Comparison of ENCODE assay signal across 1 cellular context in the genomic region with DNA sequence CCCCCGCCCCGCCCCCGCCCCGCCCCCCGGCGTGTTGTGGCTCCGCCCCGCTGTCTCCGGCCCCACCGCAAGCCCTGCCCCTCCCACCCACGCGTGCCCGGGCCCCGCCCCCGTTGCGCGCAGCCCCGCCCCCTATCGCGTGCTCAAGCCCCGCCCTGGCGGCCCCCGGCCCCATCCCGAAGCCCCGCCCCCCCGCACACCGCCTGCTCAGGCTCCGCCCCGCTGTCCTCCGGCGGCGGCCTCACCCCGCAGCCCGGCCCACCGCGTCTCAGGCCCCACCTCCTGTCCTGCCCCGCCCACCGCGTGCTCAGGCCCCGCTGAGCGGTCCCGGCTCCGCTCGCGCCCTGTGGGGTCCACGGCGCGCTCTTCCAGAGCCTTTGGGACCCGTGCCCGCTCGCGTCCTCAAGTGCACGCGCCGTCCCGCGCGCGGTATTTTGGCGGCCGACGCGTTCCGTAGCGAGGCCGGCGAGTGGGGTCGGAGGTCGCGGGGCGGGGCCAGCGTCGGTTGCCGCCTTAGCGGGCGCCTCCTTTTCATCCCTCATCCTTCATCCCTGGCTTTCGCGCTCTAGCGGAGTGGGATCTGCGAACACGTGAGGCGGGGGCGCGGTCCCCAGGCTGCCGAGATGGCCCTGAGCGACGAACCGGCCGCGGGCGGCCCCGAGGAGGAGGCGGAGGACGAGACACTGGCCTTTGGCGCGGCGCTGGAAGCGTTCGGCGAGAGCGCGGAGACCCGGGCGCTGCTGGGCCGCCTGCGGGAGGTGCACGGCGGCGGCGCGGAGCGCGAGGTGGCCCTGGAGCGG.
A peak's percentile ranks its signal among the peaks of the same experiment; 100 is the strongest.
TF ChIP-seq lines count a peak whose summit lies in the region.

A gene (plus strand): TSS at position 495 of the 800 bp plus-strand sequence. CDS start 129 bp downstream, at position 624.

TF ChIP-seq in HepG2, 621 proteins besides CTCF, POLR2A, EP300 and RAD21 (continued from another document and continues in another):
- TF ChIP-seq, protein P1, sequence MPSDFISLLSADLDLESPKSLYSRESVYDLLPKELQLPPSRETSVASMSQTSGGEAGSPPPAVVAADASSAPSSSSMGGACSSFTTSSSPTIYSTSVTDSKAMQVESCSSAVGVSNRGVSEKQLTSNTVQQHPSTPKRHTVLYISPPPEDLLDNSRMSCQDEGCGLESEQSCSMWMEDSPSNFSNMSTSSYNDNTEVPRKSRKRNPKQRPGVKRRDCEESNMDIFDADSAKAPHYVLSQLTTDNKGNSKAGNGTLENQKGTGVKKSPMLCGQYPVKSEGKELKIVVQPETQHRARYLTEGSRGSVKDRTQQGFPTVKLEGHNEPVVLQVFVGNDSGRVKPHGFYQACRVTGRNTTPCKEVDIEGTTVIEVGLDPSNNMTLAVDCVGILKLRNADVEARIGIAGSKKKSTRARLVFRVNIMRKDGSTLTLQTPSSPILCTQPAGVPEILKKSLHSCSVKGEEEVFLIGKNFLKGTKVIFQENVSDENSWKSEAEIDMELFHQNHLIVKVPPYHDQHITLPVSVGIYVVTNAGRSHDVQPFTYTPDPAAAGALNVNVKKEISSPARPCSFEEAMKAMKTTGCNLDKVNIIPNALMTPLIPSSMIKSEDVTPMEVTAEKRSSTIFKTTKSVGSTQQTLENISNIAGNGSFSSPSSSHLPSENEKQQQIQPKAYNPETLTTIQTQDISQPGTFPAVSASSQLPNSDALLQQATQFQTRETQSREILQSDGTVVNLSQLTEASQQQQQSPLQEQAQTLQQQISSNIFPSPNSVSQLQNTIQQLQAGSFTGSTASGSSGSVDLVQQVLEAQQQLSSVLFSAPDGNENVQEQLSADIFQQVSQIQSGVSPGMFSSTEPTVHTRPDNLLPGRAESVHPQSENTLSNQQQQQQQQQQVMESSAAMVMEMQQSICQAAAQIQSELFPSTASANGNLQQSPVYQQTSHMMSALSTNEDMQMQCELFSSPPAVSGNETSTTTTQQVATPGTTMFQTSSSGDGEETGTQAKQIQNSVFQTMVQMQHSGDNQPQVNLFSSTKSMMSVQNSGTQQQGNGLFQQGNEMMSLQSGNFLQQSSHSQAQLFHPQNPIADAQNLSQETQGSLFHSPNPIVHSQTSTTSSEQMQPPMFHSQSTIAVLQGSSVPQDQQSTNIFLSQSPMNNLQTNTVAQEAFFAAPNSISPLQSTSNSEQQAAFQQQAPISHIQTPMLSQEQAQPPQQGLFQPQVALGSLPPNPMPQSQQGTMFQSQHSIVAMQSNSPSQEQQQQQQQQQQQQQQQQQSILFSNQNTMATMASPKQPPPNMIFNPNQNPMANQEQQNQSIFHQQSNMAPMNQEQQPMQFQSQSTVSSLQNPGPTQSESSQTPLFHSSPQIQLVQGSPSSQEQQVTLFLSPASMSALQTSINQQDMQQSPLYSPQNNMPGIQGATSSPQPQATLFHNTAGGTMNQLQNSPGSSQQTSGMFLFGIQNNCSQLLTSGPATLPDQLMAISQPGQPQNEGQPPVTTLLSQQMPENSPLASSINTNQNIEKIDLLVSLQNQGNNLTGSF (CRISPR knock-in tag; IDR thresholded peaks at IDR 0.05) = peak; percentile 77; the same call in 1 of the 2 replicates
- no peak for TF ChIP-seq ZSCAN30 (CRISPR knock-in tag; IDR thresholded peaks at IDR 0.05)
- TF ChIP-seq NBN (conservative IDR thresholded peaks at IDR 0.05) = no peak
- TF ChIP-seq NCOA5 (CRISPR knock-in tag; IDR thresholded peaks at IDR 0.05) = no peak
- TF ChIP-seq, protein P2, sequence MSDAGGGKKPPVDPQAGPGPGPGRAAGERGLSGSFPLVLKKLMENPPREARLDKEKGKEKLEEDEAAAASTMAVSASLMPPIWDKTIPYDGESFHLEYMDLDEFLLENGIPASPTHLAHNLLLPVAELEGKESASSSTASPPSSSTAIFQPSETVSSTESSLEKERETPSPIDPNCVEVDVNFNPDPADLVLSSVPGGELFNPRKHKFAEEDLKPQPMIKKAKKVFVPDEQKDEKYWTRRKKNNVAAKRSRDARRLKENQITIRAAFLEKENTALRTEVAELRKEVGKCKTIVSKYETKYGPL (CRISPR knock-in tag; IDR thresholded peaks at IDR 0.05) = peak; percentile 30; the same call in 1 of the 2 replicates
- no peak for TF ChIP-seq ZNF652 (CRISPR knock-in tag; IDR thresholded peaks at IDR 0.05; ENCODE audit: borderline replicate concordance, low read depth)
- peak; percentile 22; the same call in 1 of the 2 replicates for TF ChIP-seq GATA4 (IDR thresholded peaks at IDR 0.05; ENCODE audit: borderline replicate concordance, low read depth)
- TF ChIP-seq TOE1 (CRISPR knock-in tag; IDR thresholded peaks at IDR 0.05) = no peak
- TF ChIP-seq PCBP1 (IDR thresholded peaks at IDR 0.05; ENCODE audit: borderline replicate concordance, low read depth, low read length) = peak; percentile 61; the same call in 1 of the 2 replicates
- 0 out of 2 replicates have a peak, but pooled peaks have one; percentile 91 for TF ChIP-seq ZNF672 (CRISPR knock-in tag; IDR thresholded peaks at IDR 0.05)
- TF ChIP-seq, protein P3, sequence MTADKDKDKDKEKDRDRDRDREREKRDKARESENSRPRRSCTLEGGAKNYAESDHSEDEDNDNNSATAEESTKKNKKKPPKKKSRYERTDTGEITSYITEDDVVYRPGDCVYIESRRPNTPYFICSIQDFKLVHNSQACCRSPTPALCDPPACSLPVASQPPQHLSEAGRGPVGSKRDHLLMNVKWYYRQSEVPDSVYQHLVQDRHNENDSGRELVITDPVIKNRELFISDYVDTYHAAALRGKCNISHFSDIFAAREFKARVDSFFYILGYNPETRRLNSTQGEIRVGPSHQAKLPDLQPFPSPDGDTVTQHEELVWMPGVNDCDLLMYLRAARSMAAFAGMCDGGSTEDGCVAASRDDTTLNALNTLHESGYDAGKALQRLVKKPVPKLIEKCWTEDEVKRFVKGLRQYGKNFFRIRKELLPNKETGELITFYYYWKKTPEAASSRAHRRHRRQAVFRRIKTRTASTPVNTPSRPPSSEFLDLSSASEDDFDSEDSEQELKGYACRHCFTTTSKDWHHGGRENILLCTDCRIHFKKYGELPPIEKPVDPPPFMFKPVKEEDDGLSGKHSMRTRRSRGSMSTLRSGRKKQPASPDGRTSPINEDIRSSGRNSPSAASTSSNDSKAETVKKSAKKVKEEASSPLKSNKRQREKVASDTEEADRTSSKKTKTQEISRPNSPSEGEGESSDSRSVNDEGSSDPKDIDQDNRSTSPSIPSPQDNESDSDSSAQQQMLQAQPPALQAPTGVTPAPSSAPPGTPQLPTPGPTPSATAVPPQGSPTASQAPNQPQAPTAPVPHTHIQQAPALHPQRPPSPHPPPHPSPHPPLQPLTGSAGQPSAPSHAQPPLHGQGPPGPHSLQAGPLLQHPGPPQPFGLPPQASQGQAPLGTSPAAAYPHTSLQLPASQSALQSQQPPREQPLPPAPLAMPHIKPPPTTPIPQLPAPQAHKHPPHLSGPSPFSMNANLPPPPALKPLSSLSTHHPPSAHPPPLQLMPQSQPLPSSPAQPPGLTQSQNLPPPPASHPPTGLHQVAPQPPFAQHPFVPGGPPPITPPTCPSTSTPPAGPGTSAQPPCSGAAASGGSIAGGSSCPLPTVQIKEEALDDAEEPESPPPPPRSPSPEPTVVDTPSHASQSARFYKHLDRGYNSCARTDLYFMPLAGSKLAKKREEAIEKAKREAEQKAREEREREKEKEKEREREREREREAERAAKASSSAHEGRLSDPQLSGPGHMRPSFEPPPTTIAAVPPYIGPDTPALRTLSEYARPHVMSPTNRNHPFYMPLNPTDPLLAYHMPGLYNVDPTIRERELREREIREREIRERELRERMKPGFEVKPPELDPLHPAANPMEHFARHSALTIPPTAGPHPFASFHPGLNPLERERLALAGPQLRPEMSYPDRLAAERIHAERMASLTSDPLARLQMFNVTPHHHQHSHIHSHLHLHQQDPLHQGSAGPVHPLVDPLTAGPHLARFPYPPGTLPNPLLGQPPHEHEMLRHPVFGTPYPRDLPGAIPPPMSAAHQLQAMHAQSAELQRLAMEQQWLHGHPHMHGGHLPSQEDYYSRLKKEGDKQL (CRISPR knock-in tag; IDR thresholded peaks at IDR 0.05; ENCODE audit: low read depth) = no peak
- no peak for TF ChIP-seq SMARCC2 (IDR thresholded peaks at IDR 0.05)
- peak; percentile 82; the same call in 1 of the 2 replicates for TF ChIP-seq MYNN (CRISPR knock-in tag; IDR thresholded peaks at IDR 0.05; ENCODE audit: low read depth)
- peak; percentile 62; the same call in 1 of the 2 replicates for TF ChIP-seq ZSCAN31 (CRISPR knock-in tag; IDR thresholded peaks at IDR 0.05; ENCODE audit: low read depth)
- peak; percentile 64; the same call in 1 of the 2 replicates for TF ChIP-seq PITX1 (CRISPR knock-in tag; IDR thresholded peaks at IDR 0.05)
- no peak for TF ChIP-seq ARID2 (CRISPR knock-in tag; IDR thresholded peaks at IDR 0.05; ENCODE audit: borderline replicate concordance)
- TF ChIP-seq, protein P4, sequence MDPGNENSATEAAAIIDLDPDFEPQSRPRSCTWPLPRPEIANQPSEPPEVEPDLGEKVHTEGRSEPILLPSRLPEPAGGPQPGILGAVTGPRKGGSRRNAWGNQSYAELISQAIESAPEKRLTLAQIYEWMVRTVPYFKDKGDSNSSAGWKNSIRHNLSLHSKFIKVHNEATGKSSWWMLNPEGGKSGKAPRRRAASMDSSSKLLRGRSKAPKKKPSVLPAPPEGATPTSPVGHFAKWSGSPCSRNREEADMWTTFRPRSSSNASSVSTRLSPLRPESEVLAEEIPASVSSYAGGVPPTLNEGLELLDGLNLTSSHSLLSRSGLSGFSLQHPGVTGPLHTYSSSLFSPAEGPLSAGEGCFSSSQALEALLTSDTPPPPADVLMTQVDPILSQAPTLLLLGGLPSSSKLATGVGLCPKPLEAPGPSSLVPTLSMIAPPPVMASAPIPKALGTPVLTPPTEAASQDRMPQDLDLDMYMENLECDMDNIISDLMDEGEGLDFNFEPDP (CRISPR knock-in tag; conservative IDR thresholded peaks at IDR 0.05) = no peak
- 0 out of 2 replicates have a peak, but pooled peaks have one; percentile 25 for TF ChIP-seq MED13 (CRISPR knock-in tag; IDR thresholded peaks at IDR 0.05)
- TF ChIP-seq, protein P5, sequence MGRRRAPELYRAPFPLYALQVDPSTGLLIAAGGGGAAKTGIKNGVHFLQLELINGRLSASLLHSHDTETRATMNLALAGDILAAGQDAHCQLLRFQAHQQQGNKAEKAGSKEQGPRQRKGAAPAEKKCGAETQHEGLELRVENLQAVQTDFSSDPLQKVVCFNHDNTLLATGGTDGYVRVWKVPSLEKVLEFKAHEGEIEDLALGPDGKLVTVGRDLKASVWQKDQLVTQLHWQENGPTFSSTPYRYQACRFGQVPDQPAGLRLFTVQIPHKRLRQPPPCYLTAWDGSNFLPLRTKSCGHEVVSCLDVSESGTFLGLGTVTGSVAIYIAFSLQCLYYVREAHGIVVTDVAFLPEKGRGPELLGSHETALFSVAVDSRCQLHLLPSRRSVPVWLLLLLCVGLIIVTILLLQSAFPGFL (CRISPR knock-in tag; IDR thresholded peaks at IDR 0.05) = no peak
- TF ChIP-seq SSRP1 (CRISPR knock-in tag; IDR thresholded peaks at IDR 0.05) = peak; percentile 93
- TF ChIP-seq, protein P6, sequence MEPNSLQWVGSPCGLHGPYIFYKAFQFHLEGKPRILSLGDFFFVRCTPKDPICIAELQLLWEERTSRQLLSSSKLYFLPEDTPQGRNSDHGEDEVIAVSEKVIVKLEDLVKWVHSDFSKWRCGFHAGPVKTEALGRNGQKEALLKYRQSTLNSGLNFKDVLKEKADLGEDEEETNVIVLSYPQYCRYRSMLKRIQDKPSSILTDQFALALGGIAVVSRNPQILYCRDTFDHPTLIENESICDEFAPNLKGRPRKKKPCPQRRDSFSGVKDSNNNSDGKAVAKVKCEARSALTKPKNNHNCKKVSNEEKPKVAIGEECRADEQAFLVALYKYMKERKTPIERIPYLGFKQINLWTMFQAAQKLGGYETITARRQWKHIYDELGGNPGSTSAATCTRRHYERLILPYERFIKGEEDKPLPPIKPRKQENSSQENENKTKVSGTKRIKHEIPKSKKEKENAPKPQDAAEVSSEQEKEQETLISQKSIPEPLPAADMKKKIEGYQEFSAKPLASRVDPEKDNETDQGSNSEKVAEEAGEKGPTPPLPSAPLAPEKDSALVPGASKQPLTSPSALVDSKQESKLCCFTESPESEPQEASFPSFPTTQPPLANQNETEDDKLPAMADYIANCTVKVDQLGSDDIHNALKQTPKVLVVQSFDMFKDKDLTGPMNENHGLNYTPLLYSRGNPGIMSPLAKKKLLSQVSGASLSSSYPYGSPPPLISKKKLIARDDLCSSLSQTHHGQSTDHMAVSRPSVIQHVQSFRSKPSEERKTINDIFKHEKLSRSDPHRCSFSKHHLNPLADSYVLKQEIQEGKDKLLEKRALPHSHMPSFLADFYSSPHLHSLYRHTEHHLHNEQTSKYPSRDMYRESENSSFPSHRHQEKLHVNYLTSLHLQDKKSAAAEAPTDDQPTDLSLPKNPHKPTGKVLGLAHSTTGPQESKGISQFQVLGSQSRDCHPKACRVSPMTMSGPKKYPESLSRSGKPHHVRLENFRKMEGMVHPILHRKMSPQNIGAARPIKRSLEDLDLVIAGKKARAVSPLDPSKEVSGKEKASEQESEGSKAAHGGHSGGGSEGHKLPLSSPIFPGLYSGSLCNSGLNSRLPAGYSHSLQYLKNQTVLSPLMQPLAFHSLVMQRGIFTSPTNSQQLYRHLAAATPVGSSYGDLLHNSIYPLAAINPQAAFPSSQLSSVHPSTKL (CRISPR knock-in tag; IDR thresholded peaks at IDR 0.05) = peak; percentile 71; the same call in 1 of the 2 replicates
- TF ChIP-seq, protein P7, sequence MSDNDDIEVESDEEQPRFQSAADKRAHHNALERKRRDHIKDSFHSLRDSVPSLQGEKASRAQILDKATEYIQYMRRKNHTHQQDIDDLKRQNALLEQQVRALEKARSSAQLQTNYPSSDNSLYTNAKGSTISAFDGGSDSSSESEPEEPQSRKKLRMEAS (IDR thresholded peaks at IDR 0.05) = peak; percentile 98
- TF ChIP-seq, protein P8, sequence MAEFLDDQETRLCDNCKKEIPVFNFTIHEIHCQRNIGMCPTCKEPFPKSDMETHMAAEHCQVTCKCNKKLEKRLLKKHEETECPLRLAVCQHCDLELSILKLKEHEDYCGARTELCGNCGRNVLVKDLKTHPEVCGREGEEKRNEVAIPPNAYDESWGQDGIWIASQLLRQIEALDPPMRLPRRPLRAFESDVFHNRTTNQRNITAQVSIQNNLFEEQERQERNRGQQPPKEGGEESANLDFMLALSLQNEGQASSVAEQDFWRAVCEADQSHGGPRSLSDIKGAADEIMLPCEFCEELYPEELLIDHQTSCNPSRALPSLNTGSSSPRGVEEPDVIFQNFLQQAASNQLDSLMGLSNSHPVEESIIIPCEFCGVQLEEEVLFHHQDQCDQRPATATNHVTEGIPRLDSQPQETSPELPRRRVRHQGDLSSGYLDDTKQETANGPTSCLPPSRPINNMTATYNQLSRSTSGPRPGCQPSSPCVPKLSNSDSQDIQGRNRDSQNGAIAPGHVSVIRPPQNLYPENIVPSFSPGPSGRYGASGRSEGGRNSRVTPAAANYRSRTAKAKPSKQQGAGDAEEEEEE (CRISPR knock-in tag; IDR thresholded peaks at IDR 0.05; ENCODE audit: borderline replicate concordance) = no peak
- TF ChIP-seq ZNF282 (IDR thresholded peaks at IDR 0.05; ENCODE audit: partially characterized antibody) = no peak
- 0 out of 2 replicates have a peak, but pooled peaks have one; percentile 31 for TF ChIP-seq ZNF337 (CRISPR knock-in tag; IDR thresholded peaks at IDR 0.05; ENCODE audit: borderline replicate concordance, low read depth)
- peak; percentile 94 for TF ChIP-seq ZNF563 (CRISPR knock-in tag; IDR thresholded peaks at IDR 0.05)
- TF ChIP-seq ZNF546 (CRISPR knock-in tag; conservative IDR thresholded peaks at IDR 0.05) = 0 out of 2 replicates have a peak, but pooled peaks have one; percentile 75
- TF ChIP-seq ZNF382 (CRISPR knock-in tag; IDR thresholded peaks at IDR 0.05; ENCODE audit: borderline replicate concordance) = no peak
